1 cellular context compared by ENCODE assay signal in the genomic region with DNA sequence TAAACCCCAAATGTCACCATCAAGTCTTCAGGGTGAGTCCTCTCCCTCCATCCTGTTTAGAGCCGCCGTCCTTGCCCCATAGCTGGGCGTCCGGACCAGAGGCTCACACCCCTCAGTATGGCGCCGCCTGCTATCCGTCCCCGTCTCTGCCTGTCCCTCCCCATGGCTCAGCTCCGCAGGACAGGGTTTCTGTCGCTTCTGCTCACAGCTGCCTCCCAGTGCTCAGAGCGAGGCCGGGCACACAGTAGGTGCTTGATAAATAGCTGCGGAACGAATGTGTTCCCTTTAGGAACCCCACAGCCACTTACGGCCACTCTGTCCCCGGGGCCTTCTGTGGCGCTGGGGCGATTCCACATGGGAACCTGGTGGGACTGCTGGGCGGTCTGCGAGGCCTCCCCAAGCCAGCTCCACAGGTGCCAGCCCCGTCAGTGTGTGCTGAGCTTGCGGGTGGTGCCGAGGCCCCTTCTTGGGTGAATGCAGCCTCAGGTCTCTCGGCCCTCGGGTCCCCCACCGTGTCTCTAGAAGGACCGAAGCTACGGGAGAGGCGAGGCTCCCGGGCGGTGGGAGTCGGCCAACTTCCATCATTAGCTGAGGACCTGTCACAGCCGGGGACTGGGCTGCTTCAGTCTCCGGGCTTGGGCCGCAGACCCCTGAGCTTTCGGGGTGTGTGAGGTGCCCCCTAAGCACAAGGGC.
TF ChIP-seq lines count a peak whose summit lies in the region.

No MANE protein-coding gene starts in this region.

TF ChIP-seq in IMR-90, 13 proteins besides CTCF, POLR2A, EP300 and RAD21 (continued from another document):
- TF ChIP-seq ELK1 (IDR thresholded peaks at IDR 0.05; ENCODE audit: borderline replicate concordance, low read depth, low read length) = no peak
